12 cellular contexts compared by ENCODE assay signal in genomic region chr15:68224546-68225250, GRCh38. TPM values are rescaled to one million over a fixed set of nuclear protein-coding genes. Genes with fewer than 3 reads are reported as not detected.
DNase-seq lines count a peak whose midpoint lies in the region; ATAC-seq, FAIRE-seq and TF ChIP-seq lines count a peak whose summit lies in the region.
"Had no signal": no experiment of that assay in that cellular context is flagged by ENCODE, and none has a peak within 500 bp of the region (broad histone marks: within the 10 kb centered on the region; RNA-seq: fewer than 3 reads in every experiment).

No MANE protein-coding gene starts in this region.

- intact Hi-C loops in dorsolateral prefrontal cortex (cut with DNase I), result no loop called here

- peaks cover 77% of the 10 kb centered on the region for H3K79me2 ChIP-seq in DND-41 (ENCODE audit: insufficient read depth, low read length)
- H3K79me2 ChIP-seq in OCI-LY1 (ENCODE audit: insufficient read depth, low read length), result peaks cover 62% of the 10 kb centered on the region

- H3K4me2 ChIP-seq in DND-41 (ENCODE audit: insufficient read depth, low read length) (peak overlapping the region; percentile 13), OCI-LY1 (ENCODE audit: low read length) (peak overlapping the region; percentile 4; the same call in 1 of the 2 replicates)

- H3K9me3 ChIP-seq in DND-41 (ENCODE audit: insufficient read depth, low read length, severe bottlenecking) (no peaks in the 10 kb centered on the region), OCI-LY1 (ENCODE audit: low read length) (no peaks in the 10 kb centered on the region)
- H3K9me3 ChIP-seq: breast epithelium, pancreas had no signal

- H3K9me2 ChIP-seq in OCI-LY1 (ENCODE audit: low read depth, low read length), result no peaks in the 10 kb centered on the region

- peaks cover 12% of the 10 kb centered on the region for H3K36me3 ChIP-seq in DND-41 (ENCODE audit: insufficient read depth, low read length)
- H3K36me3 ChIP-seq in OCI-LY1 (ENCODE audit: insufficient read depth, low read length), result peaks cover 16% of the 10 kb centered on the region
- H3K36me3 ChIP-seq: breast epithelium, pancreas had no signal

- no peaks in the 10 kb centered on the region for H3F3A ChIP-seq in OCI-LY1 (ENCODE audit: insufficient read depth, low read length)

- no peaks in the 10 kb centered on the region for H3K27me3 ChIP-seq in DND-41 (ENCODE audit: insufficient read depth, low read length, poor library complexity)
- no peaks in the 10 kb centered on the region for H3K27me3 ChIP-seq in OCI-LY1 (ENCODE audit: insufficient read depth, low read length)
- no peaks in the 10 kb centered on the region for H3K27me3 ChIP-seq in dorsolateral prefrontal cortex
- H3K27me3 ChIP-seq: breast epithelium, pancreas had no signal

- peak; percentile 59 for ATAC-seq in DND-41 (ENCODE audit: insufficient read depth, low read depth)
- ATAC-seq: pancreas had no signal

- H3K4me1 ChIP-seq in DND-41 (ENCODE audit: insufficient read depth, low read length) (peaks cover 40% of the 10 kb centered on the region), OCI-LY1 (ENCODE audit: insufficient read depth, low read length, severe bottlenecking) (peaks cover 32% of the 10 kb centered on the region)

- peaks cover 21% of the 10 kb centered on the region for H4K20me1 ChIP-seq in DND-41 (ENCODE audit: insufficient read depth, low read length)
- no peaks in the 10 kb centered on the region for H4K20me1 ChIP-seq in OCI-LY1 (ENCODE audit: insufficient read depth, low read length)

- DNase-seq in DND-41 (peak; percentile 65), GM18507 (ENCODE audit: extremely low spot score, insufficient read length, low read depth) (no peak), mesenteric fat pad (ENCODE audit: low spot score) (peak; percentile 16), hepatic stellate cell (ENCODE audit: low spot score) (no peak), epidermal melanocyte (ENCODE audit: insufficient read length, low spot score) (no peak), dorsolateral prefrontal cortex (no peak), SW 1271 (lab: John Stamatoyannopoulos, UW) (no peak)
- DNase-seq: COR-L47, pancreas, SHP77 had no signal

- H2AFZ ChIP-seq in DND-41 (ENCODE audit: low read depth, low read length) (no peak overlapping the region), OCI-LY1 (ENCODE audit: low read length) (no peak overlapping the region)

- no peak for TF ChIP-seq CTCF in DND-41 (IDR thresholded peaks at IDR 0.05; ENCODE audit: borderline replicate concordance, extremely low read depth, low read length, poor library complexity, severe bottlenecking)
- no peak for TF ChIP-seq CTCF in OCI-LY1 (IDR thresholded peaks at IDR 0.05; ENCODE audit: low read length)
- TF ChIP-seq CTCF in dorsolateral prefrontal cortex (IDR thresholded peaks at IDR 0.05 in 54 of 56, conservative IDR thresholded peaks at IDR 0.05 in 2 of 56; ENCODE audit: low read depth in 1 of 56, partially characterized antibody in 56 of 56), result no peak

- H3K9ac ChIP-seq in DND-41 (ENCODE audit: low read depth, low read length), result no peak overlapping the region
- no peak overlapping the region for H3K9ac ChIP-seq in OCI-LY1 (ENCODE audit: low read length)

- H3K4me3 ChIP-seq in DND-41 (ENCODE audit: low read depth in 1 of 2, low read length in 2 of 2) (no peak overlapping the region), OCI-LY1 (ENCODE audit: low read depth, low read length, poor library complexity, severe bottlenecking) (no peak overlapping the region), dorsolateral prefrontal cortex (no peak overlapping the region)
- H3K4me3 ChIP-seq: breast epithelium, pancreas had no signal

- H3K27ac ChIP-seq in DND-41 (ENCODE audit: low read length) (peak overlapping the region; percentile 20; the same call in 1 of the 2 replicates), OCI-LY1 (ENCODE audit: low read depth, low read length, poor library complexity, severe bottlenecking) (peak overlapping the region; percentile 28), dorsolateral prefrontal cortex (no peak overlapping the region)
- H3K27ac ChIP-seq: breast epithelium, pancreas had no signal

- peak; percentile 69 for FAIRE-seq in GM18507 (lab: Jason Lieb, UNC)
- FAIRE-seq: pancreas had no signal

RNA-seq across cellular contexts. Expression of gene CLN6, which starts 4.8 kb away (rescaled TPM):
- total RNA-seq in mesenteric fat pad, result 24.7 TPM
- total RNA-seq in dorsolateral prefrontal cortex, result 10 to 100 TPM; 18.4 to 49.4 (median 29.8) TPM

RNA-seq across cellular contexts. Expression of gene CALML4, which starts 19.6 kb away (rescaled TPM):
- total RNA-seq in mesenteric fat pad (7.2 TPM), dorsolateral prefrontal cortex (10 to 100 TPM in 1 of 120 experiments, 1 to 10 TPM in 119; 1.2 to 12.9 (median 4.6) TPM)

RNA-seq across cellular contexts. Expression of gene FEM1B, which starts 52.8 kb away (rescaled TPM):
- total RNA-seq in mesenteric fat pad (48.7 TPM), dorsolateral prefrontal cortex (100 to 1,000 TPM in 62 of 120 experiments, 10 to 100 TPM in 58; 63.2 to 136 (median 101) TPM)

Comparison
In these comparisons a context has a peak if more than half of its experiments do, and no peak if none do; other contexts are left out.
1. DNase-seq: peak in DND-41 (single experiment) and mesenteric fat pad (single experiment); none in GM18507 (single experiment), hepatic stellate cell (single experiment), epidermal melanocyte (single experiment), dorsolateral prefrontal cortex (0 of 10) and SW 1271 (0 of 2).
2. H3K27ac ChIP-seq: peak in DND-41 (single experiment) and OCI-LY1 (single experiment); none in dorsolateral prefrontal cortex (0 of 59).